22 cellular contexts compared by ENCODE assay signal in genomic region chr10:3220853-3221252, GRCh38. TPM values are rescaled to one million over a fixed set of nuclear protein-coding genes. Genes with fewer than 3 reads are reported as not detected.
DNase-seq lines count a peak whose midpoint lies in the region; ATAC-seq and TF ChIP-seq lines count a peak whose summit lies in the region.
"Had no signal": no experiment of that assay in that cellular context is flagged by ENCODE, and none has a peak within 500 bp of the region (broad histone marks: within the 10 kb centered on the region; RNA-seq: fewer than 3 reads in every experiment).

No MANE protein-coding gene starts in this region.

- H3K27me3 Mint-ChIP-seq in activated naive CD8-positive, alpha-beta T cell treated with anti-CD3 and anti-CD28 coated beads, Interleukin-2, amount 50 U/mL, for 24 hours, result peaks cover 13% of the 10 kb centered on the region
- no peaks in the 10 kb centered on the region for H3K27me3 Mint-ChIP-seq in activated naive CD8-positive, alpha-beta T cell treated with anti-CD3 and anti-CD28 coated beads for 36 hours
- H3K27me3 Mint-ChIP-seq in chondrocyte (ENCODE audit: low read depth), result no peaks in the 10 kb centered on the region
- peaks cover 8% of the 10 kb centered on the region for H3K27me3 Mint-ChIP-seq in stimulated activated naive CD8-positive, alpha-beta T cell treated with anti-CD3 and anti-CD28 coated beads, Interleukin-15, amount 100 ng/mL, for 72 hours
- H3K27me3 Mint-ChIP-seq: central memory CD8-positive, alpha-beta T cell had no signal

- no peak overlapping the region for H3K4me2 ChIP-seq in PC-3 (ENCODE audit: low read length)
- H3K4me2 ChIP-seq: PC-9 had no signal

- H3K4me3 Mint-ChIP-seq in activated naive CD8-positive, alpha-beta T cell treated with anti-CD3 and anti-CD28 coated beads, Interleukin-2, amount 50 U/mL, for 24 hours, result no peak overlapping the region
- H3K4me3 Mint-ChIP-seq in activated naive CD8-positive, alpha-beta T cell treated with anti-CD3 and anti-CD28 coated beads for 36 hours, result no peak overlapping the region
- H3K4me3 Mint-ChIP-seq in chondrocyte (ENCODE audit: unreplicated experiment), result no peak overlapping the region
- H3K4me3 Mint-ChIP-seq in stimulated activated naive CD8-positive, alpha-beta T cell treated with anti-CD3 and anti-CD28 coated beads, Interleukin-15, amount 100 ng/mL, for 72 hours, result no peak overlapping the region
- H3K4me3 Mint-ChIP-seq: activated naive CD8-positive, alpha-beta T cell; activated T-cell treated with anti-CD3 and anti-CD28 coated beads, Interleukin-2, amount 50 U/mL, for 4 hours; central memory CD8-positive, alpha-beta T cell; H9; memory B cell; nephron progenitor cell had no signal

- no peaks in the 10 kb centered on the region for H3K36me3 ChIP-seq in PC-3 (ENCODE audit: low read depth, low read length)
- H3K36me3 ChIP-seq: uterus had no signal

- no peak overlapping the region for H3K27ac Mint-ChIP-seq in activated naive CD8-positive, alpha-beta T cell treated with anti-CD3 and anti-CD28 coated beads, Interleukin-2, amount 50 U/mL, for 24 hours
- H3K27ac Mint-ChIP-seq in activated naive CD8-positive, alpha-beta T cell treated with anti-CD3 and anti-CD28 coated beads for 36 hours, result no peak overlapping the region
- peak overlapping the region; percentile 30 for H3K27ac Mint-ChIP-seq in chondrocyte (ENCODE audit: unreplicated experiment)
- H3K27ac Mint-ChIP-seq in stimulated activated naive CD8-positive, alpha-beta T cell treated with anti-CD3 and anti-CD28 coated beads, Interleukin-15, amount 100 ng/mL, for 72 hours, result no peak overlapping the region
- H3K27ac Mint-ChIP-seq: activated naive CD8-positive, alpha-beta T cell; H9; memory B cell; nephron progenitor cell had no signal

- TF ChIP-seq CTCF in PC-3 (conservative IDR thresholded peaks at IDR 0.05; ENCODE audit: low read depth, low read length) (no peak), chondrocyte (IDR thresholded peaks at IDR 0.05) (no peak)

- no peaks in the 10 kb centered on the region for H3K79me2 ChIP-seq in PC-3 (ENCODE audit: low read length)

- peaks cover 7% of the 10 kb centered on the region for H3K4me1 ChIP-seq in PC-3 (ENCODE audit: insufficient read depth, low read length)
- H3K4me1 ChIP-seq: uterus had no signal

- no peak overlapping the region for H2AFZ ChIP-seq in PC-3 (ENCODE audit: low read length)
- H2AFZ ChIP-seq: PC-9 had no signal

- no peak overlapping the region for H3K9ac ChIP-seq in PC-3 (ENCODE audit: low read length)

- H3K9me3 Mint-ChIP-seq in activated naive CD8-positive, alpha-beta T cell treated with anti-CD3 and anti-CD28 coated beads, Interleukin-2, amount 50 U/mL, for 24 hours, result no peaks in the 10 kb centered on the region
- H3K9me3 Mint-ChIP-seq in activated naive CD8-positive, alpha-beta T cell treated with anti-CD3 and anti-CD28 coated beads for 36 hours, result no peaks in the 10 kb centered on the region
- H3K9me3 Mint-ChIP-seq in chondrocyte (ENCODE audit: low read depth), result peaks cover 2% of the 10 kb centered on the region
- peaks cover 10% of the 10 kb centered on the region in 2 donors for H3K9me3 Mint-ChIP-seq in stimulated activated naive CD8-positive, alpha-beta T cell treated with anti-CD3 and anti-CD28 coated beads, Interleukin-15, amount 100 ng/mL, for 72 hours
- H3K9me3 Mint-ChIP-seq: activated T-cell treated with anti-CD3 and anti-CD28 coated beads, Interleukin-2, amount 50 U/mL, for 4 hours; CD8-positive, alpha-beta memory T cell; immature natural killer cell had no signal

- no peaks in the 10 kb centered on the region for H4K20me1 ChIP-seq in PC-3 (ENCODE audit: low read length)

- no peaks in the 10 kb centered on the region for H3F3A ChIP-seq in PC-3 (ENCODE audit: low read length, unreplicated experiment)

- H3K27ac ChIP-seq in PC-3 (ENCODE audit: low read length), result no peak overlapping the region
- H3K27ac ChIP-seq: PC-9, uterus had no signal

- intact Hi-C loops in PC-3 (cut with micrococcal nuclease), result no loop called here

- BruUV-seq in PC-3 (replicated peaks; lab: Mats Ljungman, UMichigan), result no TSS peak

- H3K27me3 ChIP-seq in PC-3 (ENCODE audit: low read length), result no peaks in the 10 kb centered on the region
- H3K27me3 ChIP-seq: uterus had no signal

- CTCF ChIA-PET in PC-3 (lab: Charles Lee), result no interaction called here

- no peaks in the 10 kb centered on the region for H3K9me2 ChIP-seq in PC-3 (replicated peaks; ENCODE audit: low read length)

- POLR2A ChIA-PET in PC-3 (lab: Charles Lee; ENCODE audit: unreplicated experiment), result no interaction called here

- H3K4me3 ChIP-seq in PC-3 (ENCODE audit: low read length), result no peak overlapping the region
- H3K4me3 ChIP-seq: PC-9, uterus had no signal

- peak; percentile 40 for ATAC-seq in activated naive CD8-positive, alpha-beta T cell treated with anti-CD3 and anti-CD28 coated beads, Interleukin-2, amount 50 U/mL, for 24 hours
- ATAC-seq in PC-3, result peak; percentile 84
- no peak for ATAC-seq in stimulated activated naive CD8-positive, alpha-beta T cell treated with anti-CD3 and anti-CD28 coated beads, Interleukin-15, amount 100 ng/mL, for 72 hours
- ATAC-seq in HG03460 (IDR thresholded peaks at IDR 0.05; ENCODE audit: unreplicated experiment), result no peak
- no peak for ATAC-seq in GM18502 (IDR thresholded peaks at IDR 0.05; ENCODE audit: poor library complexity, unreplicated experiment)

- H3K9me3 ChIP-seq in PC-3 (ENCODE audit: low read length), result no peaks in the 10 kb centered on the region
- H3K9me3 ChIP-seq: uterus had no signal

- no peaks in the 10 kb centered on the region for H3K36me3 Mint-ChIP-seq in activated naive CD8-positive, alpha-beta T cell treated with anti-CD3 and anti-CD28 coated beads, Interleukin-2, amount 50 U/mL, for 24 hours (ENCODE audit: low read depth)
- H3K36me3 Mint-ChIP-seq in activated naive CD8-positive, alpha-beta T cell treated with anti-CD3 and anti-CD28 coated beads for 36 hours, result no peaks in the 10 kb centered on the region
- H3K36me3 Mint-ChIP-seq in chondrocyte (ENCODE audit: low read depth), result no peaks in the 10 kb centered on the region
- H3K36me3 Mint-ChIP-seq: activated naive CD8-positive, alpha-beta T cell; immature natural killer cell; memory B cell had no signal

- DNase-seq in activated naive CD8-positive, alpha-beta T cell treated with anti-CD3 and anti-CD28 coated beads, Interleukin-2, amount 50 U/mL, for 24 hours, result no peak
- no peak for DNase-seq in activated naive CD8-positive, alpha-beta T cell treated with anti-CD3 and anti-CD28 coated beads for 36 hours
- DNase-seq in PC-3 (peak; percentile 53), chondrocyte (ENCODE audit: low spot score) (no peak), renal cortical epithelial cell (ENCODE audit: low read depth) (peak; percentile 23)
- DNase-seq in stimulated activated naive CD8-positive, alpha-beta T cell treated with anti-CD3 and anti-CD28 coated beads, Interleukin-15, amount 100 ng/mL, for 72 hours, result no peak
- DNase-seq: activated CD4-positive, alpha-beta T cell treated with anti-CD3 and anti-CD28 coated beads, Interleukin-2, amount 50 U/mL, for 1 hour; activated T-cell treated with anti-CD3 and anti-CD28 coated beads, Interleukin-2, amount 50 U/mL, for 4 hours; CD8-positive, alpha-beta memory T cell; H9; immature natural killer cell; MV-4-11; NCI-H2029; NCI-H526; nephron progenitor cell; PC-9; uterus had no signal

- peaks cover 5% of the 10 kb centered on the region for H3K4me1 Mint-ChIP-seq in activated naive CD8-positive, alpha-beta T cell treated with anti-CD3 and anti-CD28 coated beads, Interleukin-2, amount 50 U/mL, for 24 hours
- no peaks in the 10 kb centered on the region for H3K4me1 Mint-ChIP-seq in activated naive CD8-positive, alpha-beta T cell treated with anti-CD3 and anti-CD28 coated beads for 36 hours
- peaks cover 9% of the 10 kb centered on the region for H3K4me1 Mint-ChIP-seq in chondrocyte (ENCODE audit: low read depth)
- H3K4me1 Mint-ChIP-seq in stimulated activated naive CD8-positive, alpha-beta T cell treated with anti-CD3 and anti-CD28 coated beads, Interleukin-15, amount 100 ng/mL, for 72 hours, result peaks cover 9% of the 10 kb centered on the region
- H3K4me1 Mint-ChIP-seq: central memory CD8-positive, alpha-beta T cell; H9; memory B cell; nephron progenitor cell had no signal

RNA-seq across cellular contexts. Expression of gene PITRM1, which starts 48.3 kb away (rescaled TPM):
- total RNA-seq in activated naive CD8-positive, alpha-beta T cell treated with anti-CD3 and anti-CD28 coated beads for 36 hours, result 10 to 100 TPM; 75.3 to 75.5 TPM
- 61.5 and 73.2 TPM in 2 replicates for total RNA-seq in PC-3 (2014; rRNA removed)
- total RNA-seq in chondrocyte, result 71.8 to 95.0 TPM (median 84.9 TPM) in 3 replicates
- total RNA-seq in renal cortical epithelial cell, result 46.5 and 76.5 TPM in 2 replicates

Comparison
In these comparisons a context has a peak if more than half of its experiments do, and no peak if none do; other contexts are left out.
1. ATAC-seq: peak in activated naive CD8-positive, alpha-beta T cell treated with anti-CD3 and anti-CD28 coated beads, Interleukin-2, amount 50 U/mL, for 24 hours (single experiment) and PC-3 (single experiment); none in stimulated activated naive CD8-positive, alpha-beta T cell treated with anti-CD3 and anti-CD28 coated beads, Interleukin-15, amount 100 ng/mL, for 72 hours (single experiment), HG03460 (single experiment) and GM18502 (single experiment).
2. DNase-seq: peak in PC-3 (single experiment) and renal cortical epithelial cell (single experiment); none in activated naive CD8-positive, alpha-beta T cell treated with anti-CD3 and anti-CD28 coated beads, Interleukin-2, amount 50 U/mL, for 24 hours (single experiment), activated naive CD8-positive, alpha-beta T cell treated with anti-CD3 and anti-CD28 coated beads for 36 hours (single experiment), chondrocyte (single experiment) and stimulated activated naive CD8-positive, alpha-beta T cell treated with anti-CD3 and anti-CD28 coated beads, Interleukin-15, amount 100 ng/mL, for 72 hours (0 of 2).